1 cellular context compared by ENCODE assay signal in the genomic region with DNA sequence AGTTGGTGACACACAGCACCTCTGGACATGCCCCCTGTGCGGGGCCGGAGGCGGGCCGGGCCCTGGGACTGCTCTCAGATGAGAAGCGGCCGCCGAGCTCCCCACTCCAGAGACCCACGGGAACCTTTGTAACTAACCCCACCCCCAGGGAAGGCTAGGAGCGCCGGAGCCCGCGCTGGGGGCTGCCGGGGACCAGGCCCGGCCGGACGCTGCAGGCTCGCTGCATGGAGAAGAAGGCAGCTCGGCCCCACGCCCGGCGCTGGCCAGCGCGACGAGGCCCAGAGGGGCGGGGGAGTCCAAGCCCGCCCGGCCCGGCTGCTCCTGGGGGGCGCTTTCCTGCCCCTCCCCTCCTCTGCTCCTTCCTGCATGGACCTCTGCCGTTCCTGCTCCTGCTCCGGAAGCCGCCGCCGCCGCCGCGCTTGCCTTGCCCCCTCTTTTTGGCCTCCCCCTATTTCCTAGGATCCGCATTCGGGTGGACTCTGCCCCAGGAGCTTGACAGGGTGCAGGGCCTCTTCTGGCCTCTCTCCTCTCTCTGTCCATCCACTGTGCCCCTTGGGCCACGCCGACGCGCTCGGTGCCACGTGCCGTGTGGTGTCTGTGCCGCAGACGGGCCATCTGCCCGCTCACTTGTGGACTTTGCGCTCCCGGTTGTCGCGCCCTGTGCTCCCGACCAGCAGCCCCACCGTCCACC.
TF ChIP-seq lines count a peak whose summit lies in the region.

No MANE protein-coding gene starts in this region.

TF ChIP-seq in H1, 55 proteins besides CTCF, POLR2A, EP300 and RAD21:
- TF ChIP-seq, protein P1, sequence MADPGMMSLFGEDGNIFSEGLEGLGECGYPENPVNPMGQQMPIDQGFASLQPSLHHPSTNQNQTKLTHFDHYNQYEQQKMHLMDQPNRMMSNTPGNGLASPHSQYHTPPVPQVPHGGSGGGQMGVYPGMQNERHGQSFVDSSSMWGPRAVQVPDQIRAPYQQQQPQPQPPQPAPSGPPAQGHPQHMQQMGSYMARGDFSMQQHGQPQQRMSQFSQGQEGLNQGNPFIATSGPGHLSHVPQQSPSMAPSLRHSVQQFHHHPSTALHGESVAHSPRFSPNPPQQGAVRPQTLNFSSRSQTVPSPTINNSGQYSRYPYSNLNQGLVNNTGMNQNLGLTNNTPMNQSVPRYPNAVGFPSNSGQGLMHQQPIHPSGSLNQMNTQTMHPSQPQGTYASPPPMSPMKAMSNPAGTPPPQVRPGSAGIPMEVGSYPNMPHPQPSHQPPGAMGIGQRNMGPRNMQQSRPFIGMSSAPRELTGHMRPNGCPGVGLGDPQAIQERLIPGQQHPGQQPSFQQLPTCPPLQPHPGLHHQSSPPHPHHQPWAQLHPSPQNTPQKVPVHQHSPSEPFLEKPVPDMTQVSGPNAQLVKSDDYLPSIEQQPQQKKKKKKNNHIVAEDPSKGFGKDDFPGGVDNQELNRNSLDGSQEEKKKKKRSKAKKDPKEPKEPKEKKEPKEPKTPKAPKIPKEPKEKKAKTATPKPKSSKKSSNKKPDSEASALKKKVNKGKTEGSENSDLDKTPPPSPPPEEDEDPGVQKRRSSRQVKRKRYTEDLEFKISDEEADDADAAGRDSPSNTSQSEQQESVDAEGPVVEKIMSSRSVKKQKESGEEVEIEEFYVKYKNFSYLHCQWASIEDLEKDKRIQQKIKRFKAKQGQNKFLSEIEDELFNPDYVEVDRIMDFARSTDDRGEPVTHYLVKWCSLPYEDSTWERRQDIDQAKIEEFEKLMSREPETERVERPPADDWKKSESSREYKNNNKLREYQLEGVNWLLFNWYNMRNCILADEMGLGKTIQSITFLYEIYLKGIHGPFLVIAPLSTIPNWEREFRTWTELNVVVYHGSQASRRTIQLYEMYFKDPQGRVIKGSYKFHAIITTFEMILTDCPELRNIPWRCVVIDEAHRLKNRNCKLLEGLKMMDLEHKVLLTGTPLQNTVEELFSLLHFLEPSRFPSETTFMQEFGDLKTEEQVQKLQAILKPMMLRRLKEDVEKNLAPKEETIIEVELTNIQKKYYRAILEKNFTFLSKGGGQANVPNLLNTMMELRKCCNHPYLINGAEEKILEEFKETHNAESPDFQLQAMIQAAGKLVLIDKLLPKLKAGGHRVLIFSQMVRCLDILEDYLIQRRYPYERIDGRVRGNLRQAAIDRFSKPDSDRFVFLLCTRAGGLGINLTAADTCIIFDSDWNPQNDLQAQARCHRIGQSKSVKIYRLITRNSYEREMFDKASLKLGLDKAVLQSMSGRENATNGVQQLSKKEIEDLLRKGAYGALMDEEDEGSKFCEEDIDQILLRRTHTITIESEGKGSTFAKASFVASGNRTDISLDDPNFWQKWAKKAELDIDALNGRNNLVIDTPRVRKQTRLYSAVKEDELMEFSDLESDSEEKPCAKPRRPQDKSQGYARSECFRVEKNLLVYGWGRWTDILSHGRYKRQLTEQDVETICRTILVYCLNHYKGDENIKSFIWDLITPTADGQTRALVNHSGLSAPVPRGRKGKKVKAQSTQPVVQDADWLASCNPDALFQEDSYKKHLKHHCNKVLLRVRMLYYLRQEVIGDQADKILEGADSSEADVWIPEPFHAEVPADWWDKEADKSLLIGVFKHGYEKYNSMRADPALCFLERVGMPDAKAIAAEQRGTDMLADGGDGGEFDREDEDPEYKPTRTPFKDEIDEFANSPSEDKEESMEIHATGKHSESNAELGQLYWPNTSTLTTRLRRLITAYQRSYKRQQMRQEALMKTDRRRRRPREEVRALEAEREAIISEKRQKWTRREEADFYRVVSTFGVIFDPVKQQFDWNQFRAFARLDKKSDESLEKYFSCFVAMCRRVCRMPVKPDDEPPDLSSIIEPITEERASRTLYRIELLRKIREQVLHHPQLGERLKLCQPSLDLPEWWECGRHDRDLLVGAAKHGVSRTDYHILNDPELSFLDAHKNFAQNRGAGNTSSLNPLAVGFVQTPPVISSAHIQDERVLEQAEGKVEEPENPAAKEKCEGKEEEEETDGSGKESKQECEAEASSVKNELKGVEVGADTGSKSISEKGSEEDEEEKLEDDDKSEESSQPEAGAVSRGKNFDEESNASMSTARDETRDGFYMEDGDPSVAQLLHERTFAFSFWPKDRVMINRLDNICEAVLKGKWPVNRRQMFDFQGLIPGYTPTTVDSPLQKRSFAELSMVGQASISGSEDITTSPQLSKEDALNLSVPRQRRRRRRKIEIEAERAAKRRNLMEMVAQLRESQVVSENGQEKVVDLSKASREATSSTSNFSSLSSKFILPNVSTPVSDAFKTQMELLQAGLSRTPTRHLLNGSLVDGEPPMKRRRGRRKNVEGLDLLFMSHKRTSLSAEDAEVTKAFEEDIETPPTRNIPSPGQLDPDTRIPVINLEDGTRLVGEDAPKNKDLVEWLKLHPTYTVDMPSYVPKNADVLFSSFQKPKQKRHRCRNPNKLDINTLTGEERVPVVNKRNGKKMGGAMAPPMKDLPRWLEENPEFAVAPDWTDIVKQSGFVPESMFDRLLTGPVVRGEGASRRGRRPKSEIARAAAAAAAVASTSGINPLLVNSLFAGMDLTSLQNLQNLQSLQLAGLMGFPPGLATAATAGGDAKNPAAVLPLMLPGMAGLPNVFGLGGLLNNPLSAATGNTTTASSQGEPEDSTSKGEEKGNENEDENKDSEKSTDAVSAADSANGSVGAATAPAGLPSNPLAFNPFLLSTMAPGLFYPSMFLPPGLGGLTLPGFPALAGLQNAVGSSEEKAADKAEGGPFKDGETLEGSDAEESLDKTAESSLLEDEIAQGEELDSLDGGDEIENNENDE (IDR thresholded peaks at IDR 0.05; ENCODE audit: insufficient replicate concordance, low read length), result no peak
- TF ChIP-seq TCF12 (IDR thresholded peaks at IDR 0.05; ENCODE audit: low read depth, low read length) (no peak), SIRT6 (IDR thresholded peaks at IDR 0.05; ENCODE audit: low read length) (no peak), NANOG (IDR thresholded peaks at IDR 0.05; ENCODE audit: insufficient read depth, low read depth, low read length, poor library complexity, severe bottlenecking) (no peak), CBX8 (IDR thresholded peaks at IDR 0.05; ENCODE audit: borderline replicate concordance, low read depth, low read length) (no peak), TAF1 (IDR thresholded peaks at IDR 0.05; ENCODE audit: low read depth, low read length) (no peak), SIX5 (IDR thresholded peaks at IDR 0.05; ENCODE audit: low read depth, low read length) (no peak), BRCA1 (IDR thresholded peaks at IDR 0.05; ENCODE audit: low read depth, low read length) (no peak), RFX5 (IDR thresholded peaks at IDR 0.05; ENCODE audit: borderline replicate concordance, low read depth, low read length) (no peak), FOSL1 (IDR thresholded peaks at IDR 0.05; ENCODE audit: insufficient read depth, low read depth, low read length) (no peak), RXRA (IDR thresholded peaks at IDR 0.05; ENCODE audit: insufficient read depth, low read depth, low read length) (no peak), HDAC6 (IDR thresholded peaks at IDR 0.05; ENCODE audit: low read depth, low read length) (no peak)
